Comparison of ENCODE assay signal across 1 cellular context in the genomic region with DNA sequence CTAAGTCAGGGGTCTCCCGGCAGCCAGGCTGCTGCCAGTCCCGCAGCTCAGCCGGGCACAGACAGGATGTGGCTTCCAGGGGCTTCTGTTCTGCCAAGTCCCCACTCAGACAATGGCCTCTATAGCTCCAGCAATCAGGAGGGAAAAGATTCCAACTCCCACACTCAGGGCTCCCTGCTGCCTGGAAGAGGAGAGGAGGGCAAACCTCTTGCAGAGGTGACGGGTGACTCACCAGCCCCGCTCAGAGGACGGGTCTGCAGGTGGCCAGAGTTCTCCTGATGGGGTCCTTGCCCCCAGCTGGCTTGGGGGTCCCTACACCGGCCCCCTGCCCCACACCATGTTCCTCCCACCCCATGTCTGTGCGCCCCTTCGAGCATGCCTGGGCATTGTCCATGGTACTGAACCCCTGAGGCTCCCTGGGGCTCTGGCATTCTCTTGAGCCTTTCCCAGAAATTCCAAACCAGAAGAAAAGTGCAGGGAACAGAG.
TF ChIP-seq lines count a peak whose summit lies in the region.

No MANE protein-coding gene starts in this region.

TF ChIP-seq in IMR-90, 13 proteins besides CTCF, POLR2A, EP300 and RAD21 (continued from another document):
- TF ChIP-seq, protein P1, sequence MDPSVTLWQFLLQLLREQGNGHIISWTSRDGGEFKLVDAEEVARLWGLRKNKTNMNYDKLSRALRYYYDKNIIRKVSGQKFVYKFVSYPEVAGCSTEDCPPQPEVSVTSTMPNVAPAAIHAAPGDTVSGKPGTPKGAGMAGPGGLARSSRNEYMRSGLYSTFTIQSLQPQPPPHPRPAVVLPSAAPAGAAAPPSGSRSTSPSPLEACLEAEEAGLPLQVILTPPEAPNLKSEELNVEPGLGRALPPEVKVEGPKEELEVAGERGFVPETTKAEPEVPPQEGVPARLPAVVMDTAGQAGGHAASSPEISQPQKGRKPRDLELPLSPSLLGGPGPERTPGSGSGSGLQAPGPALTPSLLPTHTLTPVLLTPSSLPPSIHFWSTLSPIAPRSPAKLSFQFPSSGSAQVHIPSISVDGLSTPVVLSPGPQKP (IDR thresholded peaks at IDR 0.05; ENCODE audit: borderline replicate concordance, low read depth, low read length): no peak
- TF ChIP-seq NFE2L2 (IDR thresholded peaks at IDR 0.05; ENCODE audit: low read depth, low read length) (no peak), CEBPB (IDR thresholded peaks at IDR 0.05; ENCODE audit: low read depth, low read length) (no peak), RCOR1 (IDR thresholded peaks at IDR 0.05; ENCODE audit: insufficient replicate concordance, low read length) (no peak), USF2 (IDR thresholded peaks at IDR 0.05; ENCODE audit: low read depth, low read length) (no peak)
